ENCODE assay signal across 1 cellular context in the genomic region with DNA sequence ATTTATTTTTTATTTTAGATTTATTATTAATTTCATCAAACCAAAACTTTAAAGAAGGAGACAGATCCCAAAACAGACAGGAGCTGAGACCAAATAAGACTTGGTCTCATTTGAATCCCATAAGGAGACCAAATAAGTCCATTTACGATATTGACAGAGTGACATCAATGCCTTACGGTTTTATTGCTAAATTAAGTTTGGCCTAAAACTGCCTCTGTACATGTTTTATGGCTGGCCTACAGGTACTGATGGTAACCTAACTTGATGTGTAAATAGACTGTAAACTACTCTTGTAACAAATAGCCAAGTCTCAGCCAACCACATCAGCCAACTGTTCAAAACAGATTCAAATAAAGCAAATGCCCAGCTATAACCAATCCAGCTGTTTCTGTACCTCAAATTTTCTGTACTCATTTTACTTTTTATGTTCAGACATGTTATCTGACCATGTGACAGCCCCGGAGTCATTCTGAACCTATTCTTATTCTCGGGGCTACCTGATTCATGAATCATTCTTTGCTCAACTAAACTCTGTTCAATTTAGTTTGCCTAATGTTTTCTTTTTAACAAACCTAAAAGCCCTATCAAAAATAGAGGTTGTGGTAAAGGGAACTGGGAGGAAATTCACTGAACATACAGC.
TF ChIP-seq lines count a peak whose summit lies in the region.

No MANE protein-coding gene starts in this region.

TF ChIP-seq in HEK293, 187 proteins besides CTCF, POLR2A, EP300 and RAD21 (continued from another document):
- TF ChIP-seq PRDM2 (tag by site-specific recombination; IDR thresholded peaks at IDR 0.05; ENCODE audit: borderline replicate concordance) (no peak), SCRT1 (tag by site-specific recombination; IDR thresholded peaks at IDR 0.05; ENCODE audit: borderline replicate concordance) (peak; percentile 57), IKZF3 (tag by site-specific recombination; IDR thresholded peaks at IDR 0.05) (0 out of 2 replicates have a peak, but pooled peaks have one; percentile 19), ZNF302 (tag by site-specific recombination; IDR thresholded peaks at IDR 0.05; ENCODE audit: low read depth) (no peak), OSR2 (tag by site-specific recombination; IDR thresholded peaks at IDR 0.05) (peak; percentile 59; the same call in 1 of the 2 replicates), ZSCAN30 (tag by site-specific recombination; IDR thresholded peaks at IDR 0.05) (0 out of 2 replicates have a peak, but pooled peaks have one; percentile 22)
